ENCODE assay signal across 28 cellular contexts in the genomic region with DNA sequence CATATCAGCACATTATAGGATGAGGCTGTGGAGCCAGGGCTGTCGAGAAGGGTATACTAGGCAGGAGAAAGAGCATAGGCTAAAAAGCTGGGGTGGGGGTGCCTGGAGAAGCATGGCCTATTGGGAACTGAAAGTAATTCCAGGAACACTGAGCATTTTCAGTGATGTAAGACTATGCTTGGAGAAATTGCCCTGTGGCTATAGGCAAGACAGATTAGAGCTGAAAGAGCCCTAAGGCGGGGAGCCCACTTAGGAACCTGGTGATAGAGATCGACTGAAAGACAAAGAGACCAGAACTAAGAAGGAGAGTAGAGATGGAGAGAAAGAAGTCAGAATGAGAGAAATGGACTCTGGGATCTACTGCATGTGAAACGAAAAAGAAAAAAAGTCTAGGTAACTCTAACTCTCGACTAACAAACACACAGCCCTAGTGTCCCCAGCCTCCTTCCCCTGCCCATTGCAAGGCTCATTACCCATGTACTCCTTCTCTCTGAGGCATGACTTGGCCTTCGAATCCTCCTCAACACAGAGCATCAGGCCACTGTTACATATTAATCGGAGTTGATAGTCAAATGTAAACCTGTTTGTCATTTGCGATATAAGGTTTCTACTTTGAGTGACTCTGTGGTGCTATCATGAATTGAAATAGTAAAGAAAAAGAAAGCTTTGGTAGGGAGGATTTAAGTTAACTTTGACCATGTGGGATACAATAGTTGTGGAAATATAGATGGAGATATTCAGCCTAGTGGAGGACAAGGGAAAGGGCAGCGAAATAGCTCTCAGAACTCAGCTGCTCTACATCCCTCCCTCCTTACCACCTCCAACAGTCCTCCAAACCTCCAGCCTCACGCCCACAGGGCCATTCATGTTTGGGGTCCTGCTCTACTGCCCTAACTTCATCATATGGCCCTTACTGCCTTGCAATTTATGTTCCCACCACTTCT.
"Had no signal": no experiment of that assay in that cellular context is flagged by ENCODE, and none has a peak within 500 bp of the region (broad histone marks: within the 10 kb centered on the region; RNA-seq: fewer than 3 reads in every experiment).

No MANE protein-coding gene starts in this region.

- H3K36me3 ChIP-seq: adrenal gland, left lung, lower lobe of right lung, stomach, thyroid gland, upper lobe of right lung had no signal

- H3K4me3 ChIP-seq: adrenal gland, body of pancreas, left lung, lower lobe of right lung, psoas muscle, stomach, thyroid gland, upper lobe of right lung had no signal

- H3K9me3 ChIP-seq: adrenal gland, body of pancreas, left lung, lower lobe of right lung, psoas muscle, stomach, thyroid gland, upper lobe of right lung had no signal

- DNase-seq: activated CD4-positive, alpha-beta T cell treated with anti-CD3 and anti-CD28 coated beads for 4 hours; activated CD4-positive, alpha-beta T cell treated with anti-CD3 and anti-CD28 coated beads, Interleukin-2, amount 50 U/mL, for 4 hours; activated naive CD4-positive, alpha-beta T cell treated with Interleukin-2 at 50 U/mL for 16 hours; activated T-cell treated with anti-CD3 and anti-CD28 coated beads for 4 hours; activated T-cell treated with anti-CD3 and anti-CD28 coated beads, Interleukin-2, amount 50 U/mL, for 72 hours; adrenal gland; aorta; body of pancreas; dermis blood vessel endothelial cell; effector CD4-positive, alpha-beta T cell; glutamatergic neuron; kidney; left lung; lower lobe of right lung; mesenchymal stem cell; naive thymus-derived CD8-positive, alpha-beta T cell; nucleus accumbens; psoas muscle; right cardiac atrium; stimulated activated CD4-positive, alpha-beta T cell treated with anti-CD3 and anti-CD28 coated beads, Interleukin-15, amount 100 ng/mL, for 24 hours; stimulated activated CD4-positive, alpha-beta T cell treated with anti-CD3 and anti-CD28 coated beads, Interleukin-2, amount 100 ng/mL, for 24 hours; stimulated activated naive B cell treated with anti-CD40 and anti-IgM and Interleukin-4, amounts not matched to agents 10 μg/mL and 1 μg/mL and 100 μg/mL, for 72 hours; stomach; thyroid gland; upper lobe of right lung had no signal

- H3K27ac ChIP-seq: adrenal gland, body of pancreas, epithelial cell of prostate, left lung, lower lobe of right lung, parathyroid adenoma, psoas muscle, stomach, thyroid gland, upper lobe of right lung, VCaP had no signal

- H3K27me3 ChIP-seq: adrenal gland, body of pancreas, left lung, stomach, thyroid gland, upper lobe of right lung had no signal

- H3K4me1 ChIP-seq: adrenal gland, body of pancreas, lower lobe of right lung, psoas muscle, stomach, upper lobe of right lung had no signal

- ATAC-seq: activated T-cell treated with anti-CD3 and anti-CD28 coated beads, Interleukin-2, amount 50 U/mL, for 72 hours; body of pancreas; left lung; lower lobe of right lung; naive thymus-derived CD8-positive, alpha-beta T cell; psoas muscle; right cardiac atrium; stimulated activated naive B cell treated with anti-CD40 and anti-IgM and Interleukin-4, amounts not matched to agents 10 μg/mL and 1 μg/mL and 100 μg/mL, for 72 hours; upper lobe of right lung had no signal
